12 cellular contexts compared by ENCODE assay signal in the genomic region with DNA sequence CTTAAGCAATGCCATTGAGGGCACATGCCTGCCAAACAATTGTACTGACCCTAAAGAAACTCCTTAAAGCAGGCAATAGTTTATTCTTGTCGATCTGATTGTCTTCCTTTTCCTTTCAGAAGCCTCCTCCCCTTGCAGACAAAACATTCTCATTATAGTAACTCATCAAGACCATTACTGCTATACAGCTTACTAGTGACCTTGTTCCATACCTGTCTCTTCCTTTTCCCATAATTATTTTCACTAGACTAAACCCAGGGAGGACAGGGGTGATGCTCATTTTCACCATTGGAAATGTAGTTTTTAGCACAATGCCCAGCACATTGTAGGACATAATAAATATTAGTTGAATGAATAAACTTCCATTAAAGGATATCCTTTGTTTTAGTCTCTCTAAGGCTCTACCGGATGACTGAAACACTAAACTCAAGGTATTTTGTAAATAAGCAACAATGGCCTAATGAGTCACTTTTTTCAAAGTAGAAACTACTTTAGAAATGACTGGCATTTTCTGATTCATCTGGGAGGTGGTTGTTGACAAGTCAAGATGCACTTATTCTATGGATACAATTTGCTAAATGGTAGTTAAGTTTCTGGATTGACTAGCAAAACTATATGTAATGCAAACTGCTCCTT. TPM values are rescaled to one million over a fixed set of nuclear protein-coding genes. Genes with fewer than 3 reads are reported as not detected.
DNase-seq lines count a peak whose midpoint lies in the region; ATAC-seq and TF ChIP-seq lines count a peak whose summit lies in the region.
"Had no signal": no experiment of that assay in that cellular context is flagged by ENCODE, and none has a peak within 500 bp of the region (broad histone marks: within the 10 kb centered on the region; RNA-seq: fewer than 3 reads in every experiment).

No MANE protein-coding gene starts in this region.

- intact Hi-C loops in right lobe of liver (cut with DNase I) (no loop called here), left colon (cut with DNase I, micrococcal nuclease) (no loop called here)

- ATAC-seq in GM18505 (IDR thresholded peaks at IDR 0.05; ENCODE audit: unreplicated experiment) (peak; percentile 50), HG02588 (IDR thresholded peaks at IDR 0.05; ENCODE audit: unreplicated experiment) (peak; percentile 55), foreskin keratinocyte (peak; percentile 97), right lobe of liver (no peak), left colon (no peak)

- no peaks in the 10 kb centered on the region for H3K9me3 ChIP-seq in right lobe of liver

- CTCF ChIA-PET in RWPE1 (lab: Yijun Ruan, JAX): no interaction called here

- peaks cover 7% of the 10 kb centered on the region for H3K4me1 ChIP-seq in foreskin keratinocyte
- no peaks in the 10 kb centered on the region for H3K4me1 ChIP-seq in right lobe of liver

- WGBS in right lobe of liver (ENCODE audit: insufficient coverage, low coverage, low lambda C conversion rate, missing lambda C conversion rate): 39% methylated on average over 2 of the region's 2 CpGs

- no peak overlapping the region for H3K4me3 ChIP-seq in right lobe of liver

- H3K27me3 ChIP-seq in foreskin keratinocyte: no peaks in the 10 kb centered on the region
- no peaks in the 10 kb centered on the region for H3K27me3 ChIP-seq in right lobe of liver

- TF ChIP-seq CTCF in RWPE1 (conservative IDR thresholded peaks at IDR 0.05; ENCODE audit: low read depth) (no peak), foreskin keratinocyte (conservative IDR thresholded peaks at IDR 0.05) (no peak), right lobe of liver (IDR thresholded peaks at IDR 0.05) (no peak)

- H3K27ac ChIP-seq in RWPE1: no peak overlapping the region
- H3K27ac ChIP-seq in foreskin keratinocyte: peak overlapping the region; percentile 76
- no peak overlapping the region for H3K27ac ChIP-seq in right lobe of liver
- H3K27ac ChIP-seq: WERI-Rb-1 had no signal

- POLR2A ChIA-PET in RWPE1 (lab: Yijun Ruan, JAX; ENCODE audit: low non-redundant PET): no interaction called here

- DNase-seq in RWPE1 (ENCODE audit: low spot score): peak; percentile 42
- DNase-seq in foreskin keratinocyte: peak; percentile 50 to 79
- no peak for DNase-seq in right lobe of liver
- no peak for DNase-seq in COLO829 (ENCODE audit: low spot score)
- no peak for DNase-seq in left colon
- DNase-seq in GM19240 (ENCODE audit: insufficient read length, low spot score): no peak
- DNase-seq: activated naive CD4-positive, alpha-beta T cell treated with Interleukin-2 at 50 U/mL for 16 hours; effector memory CD4-positive, alpha-beta T cell; NCI-H2227 treated with DMSO at 0.1 percent for 48 hours; WERI-Rb-1 had no signal

- no peaks in the 10 kb centered on the region for H3K36me3 ChIP-seq in right lobe of liver
- H3K36me3 ChIP-seq: WERI-Rb-1 had no signal

- no peak for TF ChIP-seq POLR2A in GM18505 (IDR thresholded peaks at IDR 0.05; ENCODE audit: borderline replicate concordance, extremely low read depth, insufficient read depth, insufficient read length)
- TF ChIP-seq POLR2A in right lobe of liver (IDR thresholded peaks at IDR 0.05): no peak

RNA-seq across cellular contexts. Expression of a gene that starts 9.3 kb away (rescaled TPM):
- total RNA-seq in foreskin keratinocyte: 14.4 and 15.0 TPM in 2 replicates
- 4.9 and 5.9 TPM in 2 replicates for polyA plus RNA-seq in foreskin keratinocyte
- total RNA-seq in right lobe of liver: 1 to 10 TPM; 3.2 to 9.6 (median 5.6) TPM
- 1 to 10 TPM; 6.7 to 8.2 TPM for total RNA-seq in left colon

RNA-seq across cellular contexts. Expression of a gene that starts 45.8 kb away (rescaled TPM):
- total RNA-seq in foreskin keratinocyte (2.9 and 4.3 TPM in 2 replicates), right lobe of liver (1 to 10 TPM; 1.9 to 5.0 (median 2.6) TPM), left colon (1 to 10 TPM; 5.5 to 6.5 TPM)
- 3.4 and 6.3 TPM in 2 replicates for polyA plus RNA-seq in foreskin keratinocyte

RNA-seq across cellular contexts. Expression of a gene that starts 46.1 kb away (rescaled TPM):
- total RNA-seq in foreskin keratinocyte (42.7 and 43.4 TPM in 2 replicates), right lobe of liver (10 to 100 TPM; 15.4 to 30.5 (median 23.0) TPM), left colon (10 to 100 TPM; 15.8 to 17.6 TPM)
- polyA plus RNA-seq in foreskin keratinocyte: 16.0 and 20.5 TPM in 2 replicates

Comparison
In these comparisons a context has a peak if more than half of its experiments do, and no peak if none do; other contexts are left out.
1. ATAC-seq: peak in GM18505 (single experiment), HG02588 (single experiment) and foreskin keratinocyte (single experiment); none in right lobe of liver (0 of 4) and left colon (single experiment).
2. DNase-seq: peak in RWPE1 (single experiment) and foreskin keratinocyte (2 of 2); none in right lobe of liver (0 of 3), COLO829 (single experiment), left colon (0 of 2) and GM19240 (single experiment).